Comparison of ENCODE assay signal across 15 cellular contexts in genomic region chr18:58338961-58339722, GRCh38.
DNase-seq lines count a peak whose midpoint lies in the region; ATAC-seq and TF ChIP-seq lines count a peak whose summit lies in the region.
"Had no signal": no experiment of that assay in that cellular context is flagged by ENCODE, and none has a peak within 500 bp of the region (broad histone marks: within the 10 kb centered on the region; RNA-seq: fewer than 3 reads in every experiment).

No MANE protein-coding gene starts in this region.

- H2AK5ac ChIP-seq in trophoblast cell (ENCODE audit: low read length) = no peak overlapping the region

- no CpG with 5 or more reads among the region's 10 CpGs for WGBS in trophoblast cell (ENCODE audit: extremely low coverage, insufficient coverage, insufficient read length)

- H3K18ac ChIP-seq in trophoblast cell (ENCODE audit: low read length) = no peak overlapping the region

- H3K36me3 ChIP-seq in NT2/D1 (ENCODE audit: insufficient read depth, insufficient read length, low read length) = peaks cover 22% of the 10 kb centered on the region
- H3K36me3 ChIP-seq in trophoblast cell (ENCODE audit: control insufficient read depth in 1 of 2, insufficient read depth in 2 of 2, low read length in 2 of 2) = peaks cover 11 to 20% of the 10 kb centered on the region in 2 experiments

- H3K27me3 ChIP-seq in NT2/D1 (ENCODE audit: insufficient read depth, insufficient read length) (no peaks in the 10 kb centered on the region), trophoblast cell (ENCODE audit: insufficient read depth, low read length) (no peaks in the 10 kb centered on the region)

- no peak overlapping the region for H2BK5ac ChIP-seq in trophoblast cell (ENCODE audit: low read depth, low read length, poor library complexity)

- no peak overlapping the region for H4K8ac ChIP-seq in trophoblast cell (ENCODE audit: low read depth, low read length)

- no peak overlapping the region for H4K91ac ChIP-seq in trophoblast cell (ENCODE audit: low read depth, low read length)

- no peaks in the 10 kb centered on the region for H3K79me2 ChIP-seq in trophoblast cell (ENCODE audit: control insufficient read depth, insufficient read depth, low read length, poor library complexity)

- no peak overlapping the region for H3K27ac ChIP-seq in trophoblast cell (ENCODE audit: low read depth, low read length)
- H3K27ac ChIP-seq: WERI-Rb-1 had no signal

- peaks cover 6% of the 10 kb centered on the region for H3K36me3 Mint-ChIP-seq in glutamatergic neuron (ENCODE audit: unreplicated experiment)
- no peaks in the 10 kb centered on the region for H3K36me3 Mint-ChIP-seq in activated CD8-positive, alpha-beta memory T cell treated with anti-CD3 and anti-CD28 coated beads, Interleukin-2, amount 10 ng/mL, durations not matched to agents 7 days and 5 days
- H3K36me3 Mint-ChIP-seq: natural killer cell treated with Interleukin-12 subunit alpha and Interleukin-12 subunit beta and Interleukin-15 and Interleukin-18, amount 100 ng/mL, for 72 hours had no signal

- H4K12ac ChIP-seq in trophoblast cell (ENCODE audit: low read depth, low read length) = no peak overlapping the region

- H3K4me2 ChIP-seq in trophoblast cell (ENCODE audit: low read length) = peak overlapping the region; percentile 45

- H3K9ac ChIP-seq in NT2/D1 (ENCODE audit: insufficient read length, low read depth) (no peak overlapping the region), trophoblast cell (ENCODE audit: low read length) (no peak overlapping the region)

- no peak for TF ChIP-seq CTCF in glutamatergic neuron (IDR thresholded peaks at IDR 0.05; ENCODE audit: partially characterized antibody, unreplicated experiment)

- H3K4me3 ChIP-seq in NT2/D1 (ENCODE audit: insufficient read length, low read depth) (no peak overlapping the region), trophoblast cell (ENCODE audit: low read depth, low read length) (no peak overlapping the region)

- ATAC-seq in activated CD8-positive, alpha-beta memory T cell treated with anti-CD3 and anti-CD28 coated beads, Interleukin-2, amount 10 ng/mL, durations not matched to agents 7 days and 5 days = no peak
- no peak for ATAC-seq in GM21528 (IDR thresholded peaks at IDR 0.05; ENCODE audit: low FRiP score, unreplicated experiment)

- CTCF ChIA-PET in HEK293T (lab: Yijun Ruan, JAX) = interaction anchor here (0.8 to 1.4 kb wide), 2 partner anchors 11 to 17 kb away, joined by 3 to 4 read pairs; no protein-coding TSS in a partner anchor
- CTCF ChIA-PET in activated CD8-positive, alpha-beta memory T cell treated with anti-CD3 and anti-CD28 coated beads, Interleukin-2, amount 10 ng/mL, durations not matched to agents 7 days and 5 days (lab: Charles Lee) = interaction anchor here (0.7 kb wide), 1 partner anchor 18 kb away, joined by 3 read pairs; no protein-coding TSS in a partner anchor

- H3K27ac Mint-ChIP-seq in glutamatergic neuron (ENCODE audit: unreplicated experiment) = peak overlapping the region; percentile 16
- H3K27ac Mint-ChIP-seq in activated CD8-positive, alpha-beta memory T cell treated with anti-CD3 and anti-CD28 coated beads, Interleukin-2, amount 10 ng/mL, durations not matched to agents 7 days and 5 days = no peak overlapping the region
- H3K27ac Mint-ChIP-seq: activated T-helper 1 cell treated with anti-CD3 and anti-CD28 coated beads, Interleukin-12 subunit alpha, Interleukin-12 subunit beta, Interleukin-2, Interleukin-4 antibody, amounts not matched to agents 30 ng/mL and 10 ng/mL and 1 ng/mL, durations not matched to agents 14 hours and 24 hours and 36 hours; natural killer cell treated with Interleukin-12 subunit alpha and Interleukin-12 subunit beta and Interleukin-15 and Interleukin-18, amount 100 ng/mL, for 72 hours had no signal

- no peaks in the 10 kb centered on the region for H3K4me1 ChIP-seq in NT2/D1 (ENCODE audit: insufficient read depth, insufficient read length)
- peaks cover 3 to 4% of the 10 kb centered on the region in 2 experiments for H3K4me1 ChIP-seq in trophoblast cell (ENCODE audit: control insufficient read depth in 1 of 2, insufficient read depth in 2 of 2, low read length in 2 of 2)

- POLR2A ChIA-PET in HEK293T (lab: Yijun Ruan, JAX) = no interaction called here

- peaks cover 6% of the 10 kb centered on the region for H3K27me3 Mint-ChIP-seq in glutamatergic neuron (ENCODE audit: unreplicated experiment)
- H3K27me3 Mint-ChIP-seq in activated CD8-positive, alpha-beta memory T cell treated with anti-CD3 and anti-CD28 coated beads, Interleukin-2, amount 10 ng/mL, durations not matched to agents 7 days and 5 days = no peaks in the 10 kb centered on the region
- H3K27me3 Mint-ChIP-seq: natural killer cell treated with Interleukin-12 subunit alpha and Interleukin-12 subunit beta and Interleukin-15 and Interleukin-18, amount 100 ng/mL, for 72 hours had no signal

- no peaks in the 10 kb centered on the region for H3K79me1 ChIP-seq in trophoblast cell (ENCODE audit: low read length)

- no peak overlapping the region for H2AFZ ChIP-seq in trophoblast cell (ENCODE audit: insufficient read depth, low read length, poor library complexity)

- H3K4me1 Mint-ChIP-seq in glutamatergic neuron (ENCODE audit: low read depth, unreplicated experiment) = peaks cover 26% of the 10 kb centered on the region
- no peaks in the 10 kb centered on the region for H3K4me1 Mint-ChIP-seq in activated CD8-positive, alpha-beta memory T cell treated with anti-CD3 and anti-CD28 coated beads, Interleukin-2, amount 10 ng/mL, durations not matched to agents 7 days and 5 days
- H3K4me1 Mint-ChIP-seq: central memory CD8-positive, alpha-beta T cell had no signal

- H3K23ac ChIP-seq in trophoblast cell (ENCODE audit: low read length) = no peak overlapping the region

- H3K9me3 ChIP-seq in NT2/D1 (ENCODE audit: insufficient read depth, low read length) = no peaks in the 10 kb centered on the region
- no peaks in the 10 kb centered on the region for H3K9me3 ChIP-seq in trophoblast cell (ENCODE audit: insufficient read depth, low read depth, low read length)

- no peak overlapping the region for H2BK120ac ChIP-seq in trophoblast cell (ENCODE audit: insufficient read depth, low read length, poor library complexity)

- no peak overlapping the region for H3K4me3 Mint-ChIP-seq in glutamatergic neuron (ENCODE audit: unreplicated experiment)
- H3K4me3 Mint-ChIP-seq in activated CD8-positive, alpha-beta memory T cell treated with anti-CD3 and anti-CD28 coated beads, Interleukin-2, amount 10 ng/mL, durations not matched to agents 7 days and 5 days = no peak overlapping the region
- H3K4me3 Mint-ChIP-seq: activated T-helper 1 cell treated with anti-CD3 and anti-CD28 coated beads, Interleukin-12 subunit alpha, Interleukin-12 subunit beta, Interleukin-2, Interleukin-4 antibody, amounts not matched to agents 30 ng/mL and 10 ng/mL and 1 ng/mL, durations not matched to agents 14 hours and 24 hours and 36 hours; central memory CD8-positive, alpha-beta T cell; natural killer cell treated with Interleukin-12 subunit alpha and Interleukin-12 subunit beta and Interleukin-15 and Interleukin-18, amount 100 ng/mL, for 72 hours had no signal

- H3K9me3 Mint-ChIP-seq in glutamatergic neuron (ENCODE audit: unreplicated experiment) = no peaks in the 10 kb centered on the region
- no peaks in the 10 kb centered on the region for H3K9me3 Mint-ChIP-seq in activated CD8-positive, alpha-beta memory T cell treated with anti-CD3 and anti-CD28 coated beads, Interleukin-2, amount 10 ng/mL, durations not matched to agents 7 days and 5 days (ENCODE audit: low read depth)
- H3K9me3 Mint-ChIP-seq: activated T-helper 1 cell treated with anti-CD3 and anti-CD28 coated beads, Interleukin-12 subunit alpha, Interleukin-12 subunit beta, Interleukin-2, Interleukin-4 antibody, amounts not matched to agents 30 ng/mL and 10 ng/mL and 1 ng/mL, durations not matched to agents 14 hours and 24 hours and 36 hours; central memory CD8-positive, alpha-beta T cell; natural killer cell treated with Interleukin-12 subunit alpha and Interleukin-12 subunit beta and Interleukin-15 and Interleukin-18, amount 100 ng/mL, for 72 hours had no signal

- H2BK12ac ChIP-seq in trophoblast cell (ENCODE audit: low read length) = no peak overlapping the region

- no peak overlapping the region for H3K4ac ChIP-seq in trophoblast cell (ENCODE audit: low read depth, low read length)

- DNase-seq in HEK293T (ENCODE audit: extremely low spot score) (peak; percentile 21), NT2/D1 (ENCODE audit: low read depth, low spot score) (peak; percentile 18), glutamatergic neuron (no peak), trophoblast cell (no peak), D341Med (ENCODE audit: low spot score) (no peak), NCI-H82 (lab: John Stamatoyannopoulos, UW) (no peak)
- DNase-seq in activated CD8-positive, alpha-beta memory T cell treated with anti-CD3 and anti-CD28 coated beads, Interleukin-2, amount 10 ng/mL, durations not matched to agents 7 days and 5 days = no peak
- DNase-seq: NCI-H1694 treated with DMSO at 0.1 percent for 48 hours; RPMI8226; stimulated activated CD4-positive, alpha-beta T cell treated with anti-CD3 and anti-CD28 coated beads, Interleukin-2, amount 100 ng/mL, for 48 hours; WERI-Rb-1 had no signal

- H3K14ac ChIP-seq in trophoblast cell (ENCODE audit: low read length) = no peak overlapping the region

TF ChIP-seq in HEK293T, 16 proteins besides CTCF, POLR2A, EP300 and RAD21:
- TF ChIP-seq FOXA1 (IDR thresholded peaks at IDR 0.05) (no peak), FOXK2 (IDR thresholded peaks at IDR 0.05) (no peak), ELF4 (IDR thresholded peaks at IDR 0.05) (no peak)

Comparison
In these comparisons a context has a peak if more than half of its experiments do, and no peak if none do; other contexts are left out.
1. DNase-seq: peak in HEK293T (single experiment) and NT2/D1 (single experiment); none in glutamatergic neuron (single experiment), trophoblast cell (0 of 2), activated CD8-positive, alpha-beta memory T cell treated with anti-CD3 and anti-CD28 coated beads, Interleukin-2, amount 10 ng/mL, durations not matched to agents 7 days and 5 days (single experiment), D341Med (single experiment) and NCI-H82 (single experiment).